Comparison of ENCODE assay signal across 29 cellular contexts in genomic region chr14:72588521-72588920, GRCh38.
"Had no signal": no experiment of that assay in that cellular context is flagged by ENCODE, and none has a peak within 500 bp of the region (broad histone marks: within the 10 kb centered on the region; RNA-seq: fewer than 3 reads in every experiment).

No MANE protein-coding gene starts in this region.

- H3K36me3 ChIP-seq: adrenal gland, gastrocnemius medialis, left ventricle myocardium inferior, neural progenitor cell, transverse colon had no signal

- ATAC-seq: activated CD4-positive, CD25-positive, alpha-beta regulatory T cell treated with anti-CD3 and anti-CD28 coated beads, Interleukin-2, amount 50 U/mL, for 24 hours; gastrocnemius medialis; naive thymus-derived CD4-positive, alpha-beta T cell; right cardiac atrium had no signal

- H2AFZ ChIP-seq: neural progenitor cell had no signal

- H3K4me1 ChIP-seq: adrenal gland, left ventricle myocardium inferior, neural progenitor cell, transverse colon had no signal

- H3K4me3 Mint-ChIP-seq: activated naive CD4-positive, alpha-beta T cell treated with anti-CD3 and anti-CD28 coated beads for 36 hours; activated naive CD8-positive, alpha-beta T cell treated with anti-CD3 and anti-CD28 coated beads for 36 hours; brain; naive thymus-derived CD4-positive, alpha-beta T cell; neural progenitor cell had no signal

- H3K27ac Mint-ChIP-seq: activated naive CD4-positive, alpha-beta T cell treated with anti-CD3 and anti-CD28 coated beads for 36 hours; activated naive CD8-positive, alpha-beta T cell treated with anti-CD3 and anti-CD28 coated beads for 36 hours; brain; naive thymus-derived CD4-positive, alpha-beta T cell; neural progenitor cell had no signal

- H3K9ac ChIP-seq: neural progenitor cell had no signal

- H3K4me3 ChIP-seq: adrenal gland, coronary artery, dorsolateral prefrontal cortex, gastrocnemius medialis, left ventricle myocardium inferior, lung, neural progenitor cell, transverse colon had no signal

- H3K36me3 Mint-ChIP-seq: brain, neural progenitor cell had no signal

- H3K4me2 ChIP-seq: neural progenitor cell had no signal

- H3K27ac ChIP-seq: adrenal gland, coronary artery, dorsolateral prefrontal cortex, gastrocnemius medialis, left ventricle myocardium inferior, neural progenitor cell, transverse colon, VCaP had no signal

- H3K4me1 Mint-ChIP-seq: brain, neural progenitor cell had no signal

- H3K27me3 ChIP-seq: adrenal gland, dorsolateral prefrontal cortex, gastrocnemius medialis, neural progenitor cell had no signal

- DNase-seq: activated CD4-positive, alpha-beta T cell treated with anti-CD3 and anti-CD28 coated beads for 48 hours; activated CD4-positive, alpha-beta T cell treated with anti-CD3 and anti-CD28 coated beads, Interleukin-2, amount 50 U/mL, for 48 hours; activated CD8-positive, alpha-beta memory T cell treated with anti-CD3 and anti-CD28 coated beads for 24 hours; activated effector memory CD4-positive, alpha-beta T cell treated with anti-CD3 and anti-CD28 coated beads, Interleukin-2, amount 50 U/mL, for 16 hours; activated naive CD4-positive, alpha-beta T cell treated with anti-CD3 and anti-CD28 coated beads for 36 hours; activated naive CD8-positive, alpha-beta T cell treated with anti-CD3 and anti-CD28 coated beads for 36 hours; adrenal gland; aorta; dorsolateral prefrontal cortex; effector memory CD4-positive, alpha-beta T cell; erythroblast; gastrocnemius medialis; glutamatergic neuron; islet precursor cell; left ventricle myocardium inferior; naive thymus-derived CD4-positive, alpha-beta T cell; posterior cingulate gyrus; right cardiac atrium; stimulated activated CD4-positive, alpha-beta T cell treated with anti-CD3 and anti-CD28 coated beads, Interleukin-15, amount 100 ng/mL, for 24 hours; stimulated activated CD4-positive, alpha-beta T cell treated with anti-CD3 and anti-CD28 coated beads, Interleukin-2, amount 100 ng/mL, for 24 hours; stimulated activated naive CD4-positive, alpha-beta T cell treated with Interleukin-2 at 50 U/mL for 16 hours; T-helper 9 cell; transverse colon had no signal

- H3K9me3 ChIP-seq: adrenal gland, gastrocnemius medialis, left ventricle myocardium inferior, transverse colon had no signal
